Comparison of ENCODE assay signal across 17 cellular contexts in genomic region chr16:24820522-24820921, GRCh38. TPM values are rescaled to one million over a fixed set of nuclear protein-coding genes. Genes with fewer than 3 reads are reported as not detected.
A peak's percentile ranks its signal among the peaks of the same experiment; 100 is the strongest.
DNase-seq lines count a peak whose midpoint lies in the region; ATAC-seq and TF ChIP-seq lines count a peak whose summit lies in the region.
"Had no signal": no experiment of that assay in that cellular context is flagged by ENCODE, and none has a peak within 500 bp of the region (broad histone marks: within the 10 kb centered on the region; RNA-seq: fewer than 3 reads in every experiment).

No MANE protein-coding gene starts in this region.

- TF ChIP-seq CTCF in osteoblast (IDR thresholded peaks at IDR 0.05; ENCODE audit: extremely low read depth, low read depth, low read length) = no peak

- peak overlapping the region; percentile 60 for H3K27ac ChIP-seq in epithelial cell of prostate
- peak overlapping the region; percentile 43 for H3K27ac ChIP-seq in osteoblast (ENCODE audit: low read depth, low read length)
- H3K27ac ChIP-seq: hepatocyte, KMS-11 had no signal

- H2AFZ ChIP-seq in osteoblast (ENCODE audit: low read length) = no peak overlapping the region
- H2AFZ ChIP-seq: hepatocyte had no signal

- peak; percentile 16 for DNase-seq in NCI-H82 (lab: John Stamatoyannopoulos, UW)
- DNase-seq in NCI-H82 treated with DMSO at 0.1 percent for 48 hours (lab: John Stamatoyannopoulos, UW; ENCODE audit: unreplicated experiment) = no peak
- DNase-seq in RPMI7951 (ENCODE audit: low read depth) = peak; percentile 30
- DNase-seq in epithelial cell of prostate (ENCODE audit: low read depth, low spot score) = no peak
- DNase-seq in osteoblast (ENCODE audit: insufficient read length, low spot score, missing footprints) = peak; percentile 65
- DNase-seq in NCI-H146 treated with DMSO at 0.1 percent for 48 hours (lab: John Stamatoyannopoulos, UW; ENCODE audit: unreplicated experiment) = no peak
- no peak for DNase-seq in NCI-H1417 (lab: John Stamatoyannopoulos, UW)
- DNase-seq: activated gamma-delta T cell treated with Interleukin-2 at 50 U/mL for 16 hours, left colon, NCI-H1694, PC-3 had no signal

- H3K4me1 ChIP-seq in osteoblast (ENCODE audit: insufficient read depth, low read length) = peaks cover 14% of the 10 kb centered on the region

- H3K79me2 ChIP-seq in osteoblast (ENCODE audit: insufficient read depth, low read length) = no peaks in the 10 kb centered on the region
- H3K79me2 ChIP-seq: hepatocyte had no signal

- ATAC-seq in activated CD4-positive, CD25-positive, alpha-beta regulatory T cell treated with anti-CD3 and anti-CD28 coated beads, Interleukin-2, amount 50 U/mL, for 24 hours = no peak
- ATAC-seq: left colon, PC-3 had no signal

- no peaks in the 10 kb centered on the region for H3K9me3 ChIP-seq in osteoblast (ENCODE audit: low read depth, low read length)

- no peaks in the 10 kb centered on the region for H3K27me3 ChIP-seq in osteoblast (ENCODE audit: insufficient read depth, low read length)
- H3K27me3 ChIP-seq: hepatocyte had no signal

- no peak overlapping the region for H3K4me3 ChIP-seq in osteoblast (ENCODE audit: insufficient read depth, low read length)
- H3K4me3 ChIP-seq: hepatocyte had no signal

- peaks cover 82% of the 10 kb centered on the region for H3K36me3 ChIP-seq in osteoblast (ENCODE audit: insufficient read depth, low read length)

- no peak overlapping the region for H3K4me2 ChIP-seq in osteoblast (ENCODE audit: insufficient read depth, low read length)
- H3K4me2 ChIP-seq: hepatocyte, KMS-11 had no signal

- peaks cover 13% of the 10 kb centered on the region for H4K20me1 ChIP-seq in osteoblast (ENCODE audit: insufficient read depth, low read length)

RNA-seq across cellular contexts. Expression of gene SLC5A11, which starts 25.2 kb away (rescaled TPM):
- total RNA-seq in RPMI7951 (2014; rRNA removed; shearing (Covaris generic)) = not detected in 2 replicates
- total RNA-seq in osteoblast = 0.29 TPM in 1 of 2 replicates, not detected in the other
- total RNA-seq: cardiac septum, G401, NCI-H460 had no signal

Comparison
In these comparisons a context has a peak if more than half of its experiments do, and no peak if none do; other contexts are left out.
1. DNase-seq: peak in NCI-H82 (single experiment), RPMI7951 (single experiment) and osteoblast (single experiment); none in NCI-H82 treated with DMSO at 0.1 percent for 48 hours (single experiment), epithelial cell of prostate (single experiment), NCI-H146 treated with DMSO at 0.1 percent for 48 hours (single experiment) and NCI-H1417 (0 of 3).